Comparison of ENCODE assay signal across 8 cellular contexts in the genomic region with DNA sequence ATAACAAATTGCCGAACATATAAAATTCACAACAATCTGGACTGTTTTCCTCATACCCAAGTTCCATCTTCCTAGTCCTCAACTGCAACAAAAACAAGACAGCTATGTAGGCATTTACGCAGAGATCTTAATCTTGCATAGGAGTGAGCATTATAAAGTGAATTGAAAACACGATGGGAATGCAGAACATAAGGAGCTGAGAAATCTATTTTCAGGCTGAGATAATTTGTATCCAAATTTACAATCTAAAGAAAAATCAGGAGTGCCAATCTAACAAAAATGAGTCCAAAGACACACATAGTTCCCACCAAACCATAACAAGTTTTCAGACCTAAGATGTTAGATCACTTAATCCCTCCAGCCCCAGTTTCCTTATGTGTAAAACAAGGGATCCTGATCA. TPM values are rescaled to one million over a fixed set of nuclear protein-coding genes. Genes with fewer than 3 reads are reported as not detected.
DNase-seq lines count a peak whose midpoint lies in the region; ATAC-seq and TF ChIP-seq lines count a peak whose summit lies in the region.

No MANE protein-coding gene starts in this region.

- H3K4me1 Mint-ChIP-seq in nephron progenitor cell: peaks cover 79% of the 10 kb centered on the region

- H3K9me3 ChIP-seq in DND-41 (ENCODE audit: insufficient read depth, low read length, severe bottlenecking) (no peaks in the 10 kb centered on the region), Karpas-422 (ENCODE audit: low read length) (no peaks in the 10 kb centered on the region)

- no peaks in the 10 kb centered on the region for H3K27me3 Mint-ChIP-seq in nephron progenitor cell (ENCODE audit: low read depth, poor library complexity)

- H3K4me1 ChIP-seq in DND-41 (ENCODE audit: insufficient read depth, low read length) (peaks cover 60% of the 10 kb centered on the region), Karpas-422 (ENCODE audit: low read length) (peaks cover 51% of the 10 kb centered on the region)

- peak overlapping the region; percentile 57; the same call in 1 of the 2 replicates for H3K27ac ChIP-seq in DND-41 (ENCODE audit: low read length)
- peak overlapping the region; percentile 56; the same call in 1 of the 2 replicates for H3K27ac ChIP-seq in Karpas-422 (ENCODE audit: low read length)

- H3K36me3 ChIP-seq in DND-41 (ENCODE audit: insufficient read depth, low read length): peaks cover 7% of the 10 kb centered on the region; the same call in 1 of the 2 replicates
- H3K36me3 ChIP-seq in Karpas-422 (ENCODE audit: insufficient read depth, low read length): peaks cover 35% of the 10 kb centered on the region

- H4K20me1 ChIP-seq in DND-41 (ENCODE audit: insufficient read depth, low read length) (peaks cover 45% of the 10 kb centered on the region; the same call in 1 of the 2 replicates), Karpas-422 (ENCODE audit: insufficient read depth, low read depth, low read length) (peaks cover 35% of the 10 kb centered on the region)

- DNase-seq in DND-41: no peak
- DNase-seq in Karpas-422: no peak
- no peak for DNase-seq in choroid plexus epithelial cell (ENCODE audit: low read depth)
- no peak for DNase-seq in nephron progenitor cell
- DNase-seq in DMS153 treated with DMSO at 0.1 percent for 48 hours (lab: John Stamatoyannopoulos, UW; ENCODE audit: unreplicated experiment): no peak
- DNase-seq in pons (ENCODE audit: low spot score): no peak
- DNase-seq in NK-92 treated with Interleukin-12 subunit alpha and Interleukin-12 subunit beta, amount 100 ng/mL, for 24 hours (lab: John Stamatoyannopoulos, UW): no peak

- TF ChIP-seq CTCF in DND-41 (IDR thresholded peaks at IDR 0.05; ENCODE audit: borderline replicate concordance, extremely low read depth, low read length, poor library complexity, severe bottlenecking) (no peak), choroid plexus epithelial cell (conservative IDR thresholded peaks at IDR 0.05; ENCODE audit: low read depth, low read length) (no peak), nephron progenitor cell (IDR thresholded peaks at IDR 0.05) (no peak)

- H3K27ac Mint-ChIP-seq in nephron progenitor cell: peak overlapping the region; percentile 21

- peak overlapping the region; percentile 97 for H3K4me3 Mint-ChIP-seq in nephron progenitor cell

- peaks cover 30% of the 10 kb centered on the region for H3K36me3 Mint-ChIP-seq in nephron progenitor cell (ENCODE audit: low read depth)

- no peak for ATAC-seq in DND-41 (ENCODE audit: insufficient read depth, low read depth)
- no peak for ATAC-seq in GM19324 (IDR thresholded peaks at IDR 0.05; ENCODE audit: low FRiP score, unreplicated experiment)

- peak overlapping the region; percentile 61 to 96; a peak in 3 of 4 replicates for H3K4me3 ChIP-seq in DND-41 (ENCODE audit: low read depth in 1 of 2, low read length in 2 of 2)
- H3K4me3 ChIP-seq in Karpas-422 (ENCODE audit: low read length): peak overlapping the region; percentile 80
- H3K4me3 ChIP-seq in choroid plexus epithelial cell (ENCODE audit: low read depth, low read length): peak overlapping the region; percentile 91

- peak overlapping the region; percentile 87 for H3K4me2 ChIP-seq in DND-41 (ENCODE audit: insufficient read depth, low read length)
- peak overlapping the region; percentile 89 for H3K4me2 ChIP-seq in Karpas-422 (ENCODE audit: low read depth, low read length, poor library complexity, severe bottlenecking)

- peak overlapping the region; percentile 91 for H3K9ac ChIP-seq in DND-41 (ENCODE audit: low read depth, low read length)
- peak overlapping the region; percentile 87 for H3K9ac ChIP-seq in Karpas-422 (ENCODE audit: low read length)

- no peaks in the 10 kb centered on the region for H3K27me3 ChIP-seq in DND-41 (ENCODE audit: insufficient read depth, low read length, poor library complexity)
- no peaks in the 10 kb centered on the region for H3K27me3 ChIP-seq in Karpas-422 (ENCODE audit: low read length)

- H2AFZ ChIP-seq in DND-41 (ENCODE audit: low read depth, low read length): no peak overlapping the region
- no peak overlapping the region for H2AFZ ChIP-seq in Karpas-422 (ENCODE audit: low read length)

- H3K79me2 ChIP-seq in DND-41 (ENCODE audit: insufficient read depth, low read length) (peaks cover 100% of the 10 kb centered on the region), Karpas-422 (ENCODE audit: low read length) (peaks cover 97% of the 10 kb centered on the region)

- H3K9me2 ChIP-seq in Karpas-422 (replicated peaks; ENCODE audit: insufficient read depth, low read length): no peaks in the 10 kb centered on the region

- H3K9me3 Mint-ChIP-seq in nephron progenitor cell: peaks cover 2% of the 10 kb centered on the region

RNA-seq across cellular contexts. Expression of a gene that starts 1.9 kb away (rescaled TPM):
- total RNA-seq in Karpas-422 (2014; rRNA removed; shearing (Covaris generic); ENCODE audit: low replicate concordance): 129 and 186 TPM in 2 replicates
